ENCODE assay signal across 12 cellular contexts in genomic region chr2:239397856-239398470, GRCh38. TPM values are rescaled to one million over a fixed set of nuclear protein-coding genes. Genes with fewer than 3 reads are reported as not detected.
DNase-seq lines count a peak whose midpoint lies in the region; ATAC-seq and TF ChIP-seq lines count a peak whose summit lies in the region.
"Had no signal": no experiment of that assay in that cellular context is flagged by ENCODE, and none has a peak within 500 bp of the region (broad histone marks: within the 10 kb centered on the region; RNA-seq: fewer than 3 reads in every experiment).

No MANE protein-coding gene starts in this region.

- no peak for ATAC-seq in HG03520 (IDR thresholded peaks at IDR 0.05; ENCODE audit: unreplicated experiment)

- no peak overlapping the region for H3K4me3 ChIP-seq in prostate gland
- H3K4me3 ChIP-seq: skin epidermis had no signal

- H3K27ac ChIP-seq in KOPT-K1 (ENCODE audit: low read depth, low read length, poor library complexity, severe bottlenecking) (peak overlapping the region; percentile 85), prostate gland (peak overlapping the region; percentile 76 to 82)
- H3K27ac ChIP-seq: ascending aorta had no signal

- 88% methylated on average over 19 of the region's 19 CpGs for WGBS in prostate gland

- H3K4me1 ChIP-seq in prostate gland (replicated peaks), result no peaks in the 10 kb centered on the region

- no peaks in the 10 kb centered on the region for H3K27me3 ChIP-seq in prostate gland (replicated peaks; ENCODE audit: insufficient read depth)
- H3K27me3 ChIP-seq: ascending aorta had no signal

- DNase-seq in T-helper 2 cell treated with Interferon-gamma antibody and Interleukin-4, amounts not matched to agents 5 μg/mL and 100 μg/mL, for 36 hours (ENCODE audit: low spot score), result no peak
- DNase-seq in T-helper 2 cell (no peak), fibroblast of gingiva (ENCODE audit: low read depth) (peak; percentile 20), prostate gland (ENCODE audit: low spot score) (no peak), iPS-NIHi11 (ENCODE audit: low spot score) (no peak), C1 segment of cervical spinal cord (lab: John Stamatoyannopoulos, UW) (no peak)
- DNase-seq: MM.1S, OCI-M1 had no signal

- no peak for TF ChIP-seq POLR2A in prostate gland (IDR thresholded peaks at IDR 0.05)

- no peaks in the 10 kb centered on the region for H3K9me3 ChIP-seq in KOPT-K1 (ENCODE audit: insufficient read depth, low read length, poor library complexity, severe bottlenecking)
- H3K9me3 ChIP-seq in prostate gland, result no peaks in the 10 kb centered on the region
- H3K9me3 ChIP-seq: ascending aorta had no signal

- H3K36me3 Mint-ChIP-seq in T-helper 2 cell treated with Interferon-gamma antibody and Interleukin-4, amounts not matched to agents 5 μg/mL and 100 μg/mL, for 36 hours (ENCODE audit: low read depth), result peaks cover 8% of the 10 kb centered on the region

- H3K4me3 Mint-ChIP-seq in T-helper 2 cell treated with Interferon-gamma antibody and Interleukin-4, amounts not matched to agents 5 μg/mL and 100 μg/mL, for 36 hours, result peak overlapping the region; percentile 38

- no peak for TF ChIP-seq CTCF in prostate gland (IDR thresholded peaks at IDR 0.05)

- peaks cover 43% of the 10 kb centered on the region for H3K4me1 Mint-ChIP-seq in T-helper 2 cell treated with Interferon-gamma antibody and Interleukin-4, amounts not matched to agents 5 μg/mL and 100 μg/mL, for 36 hours (ENCODE audit: low read depth)

- no peak overlapping the region for H3K27ac Mint-ChIP-seq in T-helper 2 cell treated with Interferon-gamma antibody and Interleukin-4, amounts not matched to agents 5 μg/mL and 100 μg/mL, for 36 hours

- H3K36me3 ChIP-seq in KOPT-K1 (ENCODE audit: insufficient read depth, low read length) (peaks cover 7% of the 10 kb centered on the region), prostate gland (no peaks in the 10 kb centered on the region)
- H3K36me3 ChIP-seq: ascending aorta had no signal

- intact Hi-C loops in prostate gland (cut with DNase I), result loop anchor here (5.0 kb wide), 3 partner anchors 41 to 256 kb away; no protein-coding TSS in a partner anchor

- no peaks in the 10 kb centered on the region for H3K27me3 Mint-ChIP-seq in T-helper 2 cell treated with Interferon-gamma antibody and Interleukin-4, amounts not matched to agents 5 μg/mL and 100 μg/mL, for 36 hours (ENCODE audit: low read depth)

- H3K9me3 Mint-ChIP-seq in T-helper 2 cell treated with Interferon-gamma antibody and Interleukin-4, amounts not matched to agents 5 μg/mL and 100 μg/mL, for 36 hours, result no peaks in the 10 kb centered on the region

RNA-seq across cellular contexts. Expression of gene HDAC4, which starts 2.9 kb away (rescaled TPM):
- 10 to 100 TPM; 41.8 to 44.2 TPM for total RNA-seq in prostate gland
